In genomic region chr1:24438423-24438901, GRCh38 we compare ENCODE assay signal across 9 cellular contexts. TPM values are rescaled to one million over a fixed set of nuclear protein-coding genes. Genes with fewer than 3 reads are reported as not detected.
A peak's percentile ranks its signal among the peaks of the same experiment; 100 is the strongest.
DNase-seq lines count a peak whose midpoint lies in the region; ATAC-seq and TF ChIP-seq lines count a peak whose summit lies in the region.
"Had no signal": no experiment of that assay in that cellular context is flagged by ENCODE, and none has a peak within 500 bp of the region (broad histone marks: within the 10 kb centered on the region; RNA-seq: fewer than 3 reads in every experiment).

No MANE protein-coding gene starts in this region.

- no peak overlapping the region for H3K27ac ChIP-seq in right cardiac atrium (ENCODE audit: low read length)
- peak overlapping the region; percentile 71 for H3K27ac ChIP-seq in temporal lobe (ENCODE audit: low read depth, low read length)
- H3K27ac ChIP-seq: SJSA1 had no signal

- 35% methylated on average over 9 of the region's 9 CpGs for WGBS in right cardiac atrium

- ATAC-seq in right cardiac atrium: peak; percentile 77 to 80
- no peak for ATAC-seq in HG02884 (IDR thresholded peaks at IDR 0.05; ENCODE audit: unreplicated experiment)

- H3K27me3 ChIP-seq in right cardiac atrium (ENCODE audit: control insufficient read depth, insufficient read depth): no peaks in the 10 kb centered on the region
- H3K27me3 ChIP-seq: SJSA1 had no signal

- no peaks in the 10 kb centered on the region for H3K9me3 Mint-ChIP-seq in brain
- H3K9me3 Mint-ChIP-seq: stimulated activated naive CD8-positive, alpha-beta T cell treated with anti-CD3 and anti-CD28 coated beads, Interleukin-15, Interleukin-2, amounts not matched to agents 100 ng/mL and 50 ng/mL, for 24 hours had no signal

- H3K4me1 ChIP-seq in right cardiac atrium (ENCODE audit: control insufficient read depth, insufficient read depth, low read length): peaks cover 4% of the 10 kb centered on the region
- H3K4me1 ChIP-seq: SJSA1 had no signal

- H3K4me3 Mint-ChIP-seq in brain: peak overlapping the region in 1 of 5 experiments; percentile 60
- H3K4me3 Mint-ChIP-seq: stimulated activated naive CD8-positive, alpha-beta T cell treated with anti-CD3 and anti-CD28 coated beads, Interleukin-15, Interleukin-2, amounts not matched to agents 100 ng/mL and 50 ng/mL, for 24 hours had no signal

- H3K27ac Mint-ChIP-seq in brain: peak overlapping the region in 4 of 5 experiments; percentile 30 to 77 (median 41)
- H3K27ac Mint-ChIP-seq: stimulated activated naive CD8-positive, alpha-beta T cell treated with anti-CD3 and anti-CD28 coated beads, Interleukin-15, Interleukin-2, amounts not matched to agents 100 ng/mL and 50 ng/mL, for 24 hours had no signal

- peaks cover 16% of the 10 kb centered on the region for H3K36me3 Mint-ChIP-seq in brain

- no peak for TF ChIP-seq CTCF in brain (conservative IDR thresholded peaks at IDR 0.05)

- DNase-seq in NCI-H146 (lab: John Stamatoyannopoulos, UW) (peak; percentile 69), right cardiac atrium (peak; percentile 40 to 74 (median 67)), NAMALWA (ENCODE audit: low spot score) (no peak), middle frontal gyrus (ENCODE audit: extremely low spot score, low spot score) (no peak)

- intact Hi-C loops in right cardiac atrium (cut with DNase I): no loop called here

- peaks cover 29% of the 10 kb centered on the region for H3K4me1 Mint-ChIP-seq in brain

- no peak overlapping the region for H3K4me3 ChIP-seq in right cardiac atrium (ENCODE audit: low read length)
- H3K4me3 ChIP-seq: SJSA1 had no signal

- H3K9me3 ChIP-seq in right cardiac atrium (ENCODE audit: control insufficient read depth, low read length): no peaks in the 10 kb centered on the region
- H3K9me3 ChIP-seq: SJSA1 had no signal

- H3K27me3 Mint-ChIP-seq in brain: no peaks in the 10 kb centered on the region
- H3K27me3 Mint-ChIP-seq: stimulated activated naive CD8-positive, alpha-beta T cell treated with anti-CD3 and anti-CD28 coated beads, Interleukin-15, Interleukin-2, amounts not matched to agents 100 ng/mL and 50 ng/mL, for 24 hours had no signal

RNA-seq across cellular contexts. Expression of gene NIPAL3, which starts 22.9 kb away (rescaled TPM):
- polyA plus RNA-seq in brain (ENCODE audit: insufficient read depth, low read depth, low replicate concordance) (43.3 TPM), right cardiac atrium (12.8 TPM)
- total RNA-seq in right cardiac atrium (10 to 100 TPM; 24.4 to 35.6 (median 35.3) TPM), temporal lobe (8.1 TPM)

RNA-seq across cellular contexts. Expression of gene STPG1, which starts 24.9 kb away (rescaled TPM):
- polyA plus RNA-seq in brain (ENCODE audit: insufficient read depth, low read depth, low replicate concordance) (15.7 TPM), right cardiac atrium (3.9 TPM)
- total RNA-seq in right cardiac atrium (1 to 10 TPM; 5.4 to 8.3 (median 7.3) TPM), temporal lobe (2.5 TPM)

Comparison
In these comparisons a context has a peak if more than half of its experiments do, and no peak if none do; other contexts are left out.
1. DNase-seq: peak in NCI-H146 (single experiment) and right cardiac atrium (3 of 3); none in NAMALWA (single experiment) and middle frontal gyrus (single experiment).